Comparison of ENCODE assay signal across 14 cellular contexts in the genomic region with DNA sequence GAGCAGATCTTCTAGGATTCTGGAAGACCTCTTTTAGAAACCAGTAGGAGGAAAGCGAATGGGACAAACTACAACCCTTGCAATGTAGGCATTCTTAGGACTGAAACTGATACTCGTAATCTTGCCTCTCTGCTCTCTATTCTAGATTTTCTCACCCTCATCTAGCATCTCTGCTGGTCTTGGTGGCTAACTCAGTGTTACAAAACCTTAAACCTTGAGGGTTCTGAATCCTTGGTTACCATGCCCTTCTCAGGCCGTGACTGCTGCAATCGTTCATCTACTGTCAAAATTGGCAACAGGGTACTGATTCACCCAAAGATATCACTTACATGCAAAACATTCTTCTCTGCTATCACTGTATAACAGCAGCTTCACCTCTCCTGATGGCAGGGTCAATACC. TPM values are rescaled to one million over a fixed set of nuclear protein-coding genes. Genes with fewer than 3 reads are reported as not detected.
DNase-seq lines count a peak whose midpoint lies in the region; ATAC-seq, FAIRE-seq and TF ChIP-seq lines count a peak whose summit lies in the region.
"Had no signal": no experiment of that assay in that cellular context is flagged by ENCODE, and none has a peak within 500 bp of the region (broad histone marks: within the 10 kb centered on the region; RNA-seq: fewer than 3 reads in every experiment).

No MANE protein-coding gene starts in this region.

- no peaks in the 10 kb centered on the region for H4K20me1 ChIP-seq in GM23338 (replicated peaks; ENCODE audit: insufficient read depth)
- H4K20me1 ChIP-seq in MM.1S (ENCODE audit: insufficient read depth, low read length) = no peaks in the 10 kb centered on the region
- H4K20me1 ChIP-seq in K562 (replicated peaks; ENCODE audit: control insufficient read depth, insufficient read depth, low read length) = no peaks in the 10 kb centered on the region
- H4K20me1 ChIP-seq in H9 (ENCODE audit: control insufficient read depth, insufficient read depth, insufficient read length) = no peaks in the 10 kb centered on the region

- H3K79me2 ChIP-seq in GM23338 (replicated peaks; ENCODE audit: insufficient read depth) (no peaks in the 10 kb centered on the region), MM.1S (ENCODE audit: low read length) (no peaks in the 10 kb centered on the region), K562 (ENCODE audit: control insufficient read depth, insufficient read depth, low read length) (no peaks in the 10 kb centered on the region), H9 (ENCODE audit: insufficient read depth, low read length) (no peaks in the 10 kb centered on the region)

- no peak overlapping the region for H3K4ac ChIP-seq in H9 (ENCODE audit: low read depth, low read length)

- H2BK5ac ChIP-seq in H9 (ENCODE audit: insufficient read length, low read length) = no peak overlapping the region

- WGBS in K562 (ENCODE audit: insufficient coverage, low coverage, missing lambda C conversion rate) = 6% methylated on average over 4 of the region's 4 CpGs
- WGBS in H9 (ENCODE audit: extremely low coverage, insufficient read length, low lambda C conversion rate) = no CpG with 5 or more reads among the region's 4 CpGs

- no peak for TF ChIP-seq POLR2A in K562 (conservative IDR thresholded peaks at IDR 0.05)

- no peak overlapping the region for H2AK5ac ChIP-seq in H9 (ENCODE audit: insufficient read length, low read length)

- TF ChIP-seq EP300 in K562 (IDR thresholded peaks at IDR 0.05; ENCODE audit: low read length) = no peak

- H2BK15ac ChIP-seq in H9 (ENCODE audit: low read depth, low read length) = no peak overlapping the region

- H3K9me3 ChIP-seq in MM.1S (replicated peaks; ENCODE audit: insufficient read depth, low read length) (no peaks in the 10 kb centered on the region), K562 (replicated peaks; ENCODE audit: control insufficient read depth, insufficient read depth, low read depth, low read length) (no peaks in the 10 kb centered on the region), H9 (ENCODE audit: control insufficient read depth, low read depth, low read length) (no peaks in the 10 kb centered on the region)

- H4K91ac ChIP-seq in H9 (ENCODE audit: insufficient read length, low read depth, low read length) = no peak overlapping the region

- H3K27me3 ChIP-seq in GM23338 (ENCODE audit: insufficient read depth) = no peaks in the 10 kb centered on the region
- no peaks in the 10 kb centered on the region for H3K27me3 ChIP-seq in MM.1S (replicated peaks; ENCODE audit: insufficient read depth, low read length)
- H3K27me3 ChIP-seq in K562 (ENCODE audit: control insufficient read depth in 2 of 2, insufficient read depth in 2 of 2, low read length in 2 of 2) = no peaks in the 10 kb centered on the region
- no peaks in the 10 kb centered on the region for H3K27me3 ChIP-seq in H9 (ENCODE audit: insufficient read depth, low read length)

- H3K9me2 ChIP-seq in GM23338 (ENCODE audit: insufficient read depth) (no peaks in the 10 kb centered on the region), MM.1S (replicated peaks; ENCODE audit: insufficient read depth, low read length) (no peaks in the 10 kb centered on the region)

- no peak overlapping the region for H3K56ac ChIP-seq in H9 (ENCODE audit: insufficient read length, low read depth, low read length)

- H3K18ac ChIP-seq in H9 (ENCODE audit: insufficient read length, low read depth, low read length) = no peak overlapping the region

- H3K36me3 ChIP-seq in GM23338 (ENCODE audit: insufficient read depth) = no peaks in the 10 kb centered on the region
- no peaks in the 10 kb centered on the region for H3K36me3 ChIP-seq in MM.1S (replicated peaks; ENCODE audit: insufficient read depth, low read length)
- H3K36me3 ChIP-seq in K562 (ENCODE audit: control insufficient read depth, insufficient read depth, low read length) = no peaks in the 10 kb centered on the region

- FAIRE-seq in K562 (lab: Jason Lieb, UNC) = no peak

- H3K27me3 Mint-ChIP-seq in GM23338 (ENCODE audit: insufficient read depth, low read depth, poor library complexity) = no peaks in the 10 kb centered on the region
- H3K27me3 Mint-ChIP-seq in H9 (ENCODE audit: low read depth) = peaks cover 6% of the 10 kb centered on the region

- DNase-seq in GM23338 (ENCODE audit: low spot score) (no peak), MM.1S (peak; percentile 66), K562 (ENCODE audit: extremely low read depth in 1 of 4, low spot score in 3 of 4) (no peak), mesenteric fat pad (ENCODE audit: low spot score) (no peak), nucleus accumbens (lab: John Stamatoyannopoulos, UW) (no peak), H9 (no peak)
- DNase-seq in stimulated activated CD4-positive, alpha-beta T cell treated with anti-CD3 and anti-CD28 coated beads, Interleukin-4, amount 100 ng/mL, for 4 hours = no peak
- DNase-seq: Caco-2; CD8-positive, alpha-beta T cell; GM23248; HCEC 1CT; HFFc6 had no signal

- no peaks in the 10 kb centered on the region for H3K4me1 ChIP-seq in GM23338 (ENCODE audit: insufficient read depth)
- H3K4me1 ChIP-seq in MM.1S (ENCODE audit: low read length) = peaks cover 21% of the 10 kb centered on the region
- H3K4me1 ChIP-seq in K562 (replicated peaks in 1 of 2; ENCODE audit: control insufficient read depth in 2 of 2, insufficient read depth in 2 of 2, low read length in 2 of 2) = 0 out of 5 replicates have a peak, but pooled peaks cover 0 to 3% of the 10 kb centered on the region in 2 experiments
- no peaks in the 10 kb centered on the region for H3K4me1 ChIP-seq in H9 (ENCODE audit: insufficient read depth, low read length)
- H3K4me1 ChIP-seq: Caco-2 had no signal

- H4K8ac ChIP-seq in H9 (replicated peaks; ENCODE audit: insufficient read length, low read depth, low read length) = no peak overlapping the region

- POLR2A ChIA-PET in K562 (lab: Yijun Ruan, JAX) = no interaction called here

- no peaks in the 10 kb centered on the region for H3K23me2 ChIP-seq in H9 (ENCODE audit: insufficient read length, low read depth, low read length, poor library complexity, severe bottlenecking)

- no peak overlapping the region for H3T11ph ChIP-seq in H9 (ENCODE audit: low read length)

- no peak overlapping the region for H2BK20ac ChIP-seq in H9 (ENCODE audit: low read depth, low read length, poor library complexity, severe bottlenecking)

- no peaks in the 10 kb centered on the region for H3K79me1 ChIP-seq in H9 (ENCODE audit: insufficient read depth, low read depth, low read length, poor library complexity, severe bottlenecking)

- H3K23ac ChIP-seq in H9 (ENCODE audit: insufficient read length, low read depth, low read length) = no peak overlapping the region

- H3K27ac ChIP-seq in GM23338 (ENCODE audit: low read depth) (no peak overlapping the region), MM.1S (ENCODE audit: low read length) (peak overlapping the region; percentile 36; the same call in 1 of the 2 replicates), K562 (ENCODE audit: extremely low read depth, low read depth, low read length) (no peak overlapping the region), H9 (ENCODE audit: insufficient read length, low read depth, low read length) (no peak overlapping the region)
- H3K27ac ChIP-seq: GM23248, HL-60 had no signal

- no peaks in the 10 kb centered on the region for H3K36me3 Mint-ChIP-seq in GM23338 (ENCODE audit: low read depth)
- peaks cover 0 to 3% (median 0%) of the 10 kb centered on the region in 3 experiments; a peak in 2 of 7 replicates for H3K36me3 Mint-ChIP-seq in H9 (ENCODE audit: insufficient read depth in 1 of 3, low read depth in 3 of 3)
- H3K36me3 Mint-ChIP-seq: CD14-positive monocyte; CD8-positive, alpha-beta T cell had no signal

- no peak for TF ChIP-seq RAD21 in K562 (CRISPR knock-in tag; conservative IDR thresholded peaks at IDR 0.05 in 1 of 2, IDR thresholded peaks at IDR 0.05 in 1 of 2)

- no peak overlapping the region for H2BK12ac ChIP-seq in H9 (ENCODE audit: insufficient read length, low read depth, low read length)

- H3F3A ChIP-seq in GM23338 (replicated peaks; ENCODE audit: low read depth) (no peaks in the 10 kb centered on the region), MM.1S (ENCODE audit: insufficient read depth, low read length) (peaks cover 8% of the 10 kb centered on the region; the same call in 1 of the 2 replicates)

- H3K9ac ChIP-seq in MM.1S (ENCODE audit: low read length) (no peak overlapping the region), K562 (ENCODE audit: insufficient read depth in 1 of 2, low read depth in 2 of 2, low read length in 2 of 2) (no peak overlapping the region), H9 (ENCODE audit: extremely low read depth, insufficient read length, low read length) (no peak overlapping the region)
- H3K9ac ChIP-seq: GM23248 had no signal

- H3K27ac Mint-ChIP-seq in GM23338 (no peak overlapping the region), H9 (no peak overlapping the region)
- H3K27ac Mint-ChIP-seq: CD14-positive monocyte; CD8-positive, alpha-beta T cell; HFFc6 had no signal

- no peaks in the 10 kb centered on the region for H3K9me1 ChIP-seq in K562 (ENCODE audit: control insufficient read depth, insufficient read depth, low read length)

- CTCF ChIA-PET in K562 (lab: Yijun Ruan, JAX; ENCODE audit: low intra/inter-chr PET ratio) = no interaction called here

- H3K4me3 ChIP-seq in GM23338 (no peak overlapping the region), MM.1S (ENCODE audit: low read length) (peak overlapping the region; percentile 7; the same call in 1 of the 2 replicates), K562 (no peak overlapping the region)
- H3K4me3 ChIP-seq: GM23248 had no signal

- H2AFZ ChIP-seq in GM23338 (peak overlapping the region; percentile 29; the same call in 1 of the 2 replicates), MM.1S (ENCODE audit: low read length) (peak overlapping the region; percentile 20; the same call in 1 of the 2 replicates), K562 (ENCODE audit: low read depth, low read length) (0 out of 2 replicates have a peak overlapping the region, but pooled peaks have one; percentile 25), H9 (ENCODE audit: low read length) (no peak overlapping the region)
- H2AFZ ChIP-seq: GM23248 had no signal

- H3K4me1 Mint-ChIP-seq in GM23338 (no peaks in the 10 kb centered on the region), H9 (no peaks in the 10 kb centered on the region)
- H3K4me1 Mint-ChIP-seq: CD14-positive monocyte had no signal

- H3K9me3 Mint-ChIP-seq in GM23338 = peaks cover 3% of the 10 kb centered on the region; the same call in 1 of the 3 replicates
- peaks cover 0 to 11% of the 10 kb centered on the region in 2 experiments; a peak in 4 of 5 replicates for H3K9me3 Mint-ChIP-seq in H9
- H3K9me3 Mint-ChIP-seq: CD8-positive, alpha-beta T cell had no signal

- H3K4me2 ChIP-seq in GM23338 = no peak overlapping the region
- H3K4me2 ChIP-seq in MM.1S (ENCODE audit: low read depth, low read length) = peak overlapping the region; percentile 44
- no peak overlapping the region for H3K4me2 ChIP-seq in K562 (ENCODE audit: insufficient read depth, low read length)
- H3K4me2 ChIP-seq in H9 (ENCODE audit: insufficient read depth, insufficient read length, low read length) = no peak overlapping the region

- BruUV-seq in K562 (replicated peaks; lab: Mats Ljungman, UMichigan) = no TSS peak

- H3K4me3 Mint-ChIP-seq in GM23338 (no peak overlapping the region), H9 (no peak overlapping the region)
- H3K4me3 Mint-ChIP-seq: CD14-positive monocyte; CD8-positive, alpha-beta T cell; HFFc6 had no signal

- in situ Hi-C loops in K562 (cut with MboI) = no loop called here

- H2BK120ac ChIP-seq in H9 (ENCODE audit: low read depth, low read length, poor library complexity, severe bottlenecking) = no peak overlapping the region

- H4K5ac ChIP-seq in H9 (ENCODE audit: insufficient read length, low read depth, low read length) = no peak overlapping the region

- TF ChIP-seq CTCF in GM23338 (conservative IDR thresholded peaks at IDR 0.05; ENCODE audit: low read depth in 2 of 2) = no peak
- no peak for TF ChIP-seq CTCF in MM.1S (IDR thresholded peaks at IDR 0.05; ENCODE audit: low read length)
- no peak for TF ChIP-seq CTCF in K562 (IDR thresholded peaks at IDR 0.05 in 2 of 3, conservative IDR thresholded peaks at IDR 0.05 in 1 of 3; ENCODE audit: insufficient read depth in 2 of 3, low read depth in 1 of 3, low read length in 3 of 3)
- no peak for TF ChIP-seq CTCF in H9 (conservative IDR thresholded peaks at IDR 0.05)

- ATAC-seq in GM23338 = no peak
- no peak for ATAC-seq in K562
- ATAC-seq: CD8-positive, alpha-beta T cell had no signal

- intact Hi-C loops in K562 (cut with micrococcal nuclease) = no loop called here

- no peak overlapping the region for H3K14ac ChIP-seq in H9 (ENCODE audit: insufficient read depth, low read length)

RNA-seq across cellular contexts. Expression of gene SAMD9, which starts 55.2 kb away (rescaled TPM):
- 0.17 TPM in 1 of 2 replicates, not detected in the other for total RNA-seq in GM23338 (2014; rRNA removed; shearing (Covaris generic))
- polyA plus RNA-seq in GM23338 (2016; fragmentation: Nextera tagmentation; extraction: Ambion mirVana) (0.07 TPM in 1 of 2 replicates, not detected in the other), K562 (2011; rRNA removed) (0.51 and 1.0 TPM in 2 replicates), K562 (2014; fragmentation: Illumina TruSeq; extraction: Trizol) (2.2 and 2.9 TPM in 2 replicates), K562 (2014; fragmentation: Nextera tagmentation; extraction: Ambion mirVana) (1 to 10 TPM; 1.1 to 1.3 TPM), K562 (2014; rRNA removed) (1.1 and 1.5 TPM in 2 replicates)
- total RNA-seq in K562 (2011; cell fraction: chromatin; rRNA removed; ENCODE audit: low replicate concordance) = 0.32 and 1.5 TPM in 2 replicates
- 0.17 and 0.26 TPM in 2 replicates for total RNA-seq in K562 (2011; cell fraction: nucleolus; rRNA removed)
- 0.44 and 0.53 TPM in 2 replicates for total RNA-seq in K562 (2011; cell fraction: nucleoplasm; rRNA removed)
- total RNA-seq in K562 (2014; rRNA removed) (1.6 and 1.9 TPM in 2 replicates), K562 (2014; rRNA removed; fragmentation: Illumina TruSeq; extraction: Trizol) (3.7 and 4.4 TPM in 2 replicates), K562 (2015; rRNA removed; fragmentation: Illumina TruSeq; extraction: Trizol) (3.9 and 4.0 TPM in 2 replicates), K562 (2021) (2.5 and 2.7 TPM in 2 replicates), mesenteric fat pad (7.7 TPM), H9 (2021) (0.07 TPM in 1 of 2 replicates, not detected in the other)
- polyA plus RNA-seq in K562 (2011; cell fraction: cytosol; rRNA removed) = 0.07 and 0.10 TPM in 2 replicates
- 0.28 and 0.33 TPM in 2 replicates for polyA plus RNA-seq in K562 (2011; cell fraction: nucleus; rRNA removed)
- polyA plus RNA-seq in K562 (2012) = 1.5 and 2.1 TPM in 2 replicates
- 1.9 and 3.3 TPM in 2 replicates for polyA minus RNA-seq in K562 (2011; rRNA and poly(A)+ RNA removed)
- 0.46 and 1.8 TPM in 2 replicates for polyA minus RNA-seq in K562 (2011; cell fraction: cytosol; rRNA and poly(A)+ RNA removed)
- polyA minus RNA-seq in K562 (2011; cell fraction: nucleus; rRNA and poly(A)+ RNA removed) = 1.2 and 1.3 TPM in 2 replicates
